ENCODE assay signal across 18 cellular contexts in genomic region chr1:187067160-187067559, GRCh38.
DNase-seq lines count a peak whose midpoint lies in the region; ATAC-seq and TF ChIP-seq lines count a peak whose summit lies in the region.
"Had no signal": no experiment of that assay in that cellular context is flagged by ENCODE, and none has a peak within 500 bp of the region (broad histone marks: within the 10 kb centered on the region; RNA-seq: fewer than 3 reads in every experiment).

No MANE protein-coding gene starts in this region.

- H3K4me3 Mint-ChIP-seq in MCF 10A (ENCODE audit: unreplicated experiment) = no peak overlapping the region
- H3K4me3 Mint-ChIP-seq: activated naive CD8-positive, alpha-beta T cell treated with anti-CD3 and anti-CD28 coated beads for 36 hours; IgD-negative memory B cell; immature natural killer cell had no signal

- H3K27me3 Mint-ChIP-seq in MCF 10A (ENCODE audit: insufficient read depth, unreplicated experiment) = no peaks in the 10 kb centered on the region
- H3K27me3 Mint-ChIP-seq: IgD-negative memory B cell had no signal

- H3K27ac Mint-ChIP-seq in MCF 10A (ENCODE audit: low read depth, unreplicated experiment) = no peak overlapping the region
- H3K27ac Mint-ChIP-seq: activated naive CD8-positive, alpha-beta T cell treated with anti-CD3 and anti-CD28 coated beads for 36 hours; IgD-negative memory B cell; immature natural killer cell had no signal

- DNase-seq in MCF 10A (ENCODE audit: unreplicated experiment) (peak; percentile 14), breast epithelium (ENCODE audit: low spot score in 2 of 2) (no peak), NCI-H146 (lab: John Stamatoyannopoulos, UW) (peak; percentile 94), NCI-H446 (lab: John Stamatoyannopoulos, UW) (peak; percentile 95 to 97), thyroid gland (peak; percentile 39 to 40), SKM-1 treated with dmso at 0.1 percent for 144 hours (lab: John Stamatoyannopoulos, UW; ENCODE audit: unreplicated experiment) (no peak), cerebellar nuclear complex (lab: John Stamatoyannopoulos, UW) (no peak)
- DNase-seq: activated CD8-positive, alpha-beta memory T cell treated with anti-CD3 and anti-CD28 coated beads for 24 hours; activated naive CD8-positive, alpha-beta T cell treated with anti-CD3 and anti-CD28 coated beads for 36 hours; body of pancreas; DMS79 treated with DMSO at 0.1 percent for 48 hours; immature natural killer cell; NCI-H524 treated with DMSO at 0.1 percent for 48 hours; PC-9; stimulated activated CD4-positive, alpha-beta T cell treated with anti-CD3 and anti-CD28 coated beads, Interleukin-4, amount 100 ng/mL, for 4 hours had no signal

- H3K4me3 ChIP-seq in breast epithelium (no peak overlapping the region), thyroid gland (replicated peaks in 1 of 3) (no peak overlapping the region)
- H3K4me3 ChIP-seq: body of pancreas, PC-9 had no signal

- H3K36me3 ChIP-seq in breast epithelium = no peaks in the 10 kb centered on the region
- H3K36me3 ChIP-seq in thyroid gland = no peaks in the 10 kb centered on the region

- BruUV-seq in MCF 10A (replicated peaks; lab: Mats Ljungman, UMichigan) = no TSS peak

- no peaks in the 10 kb centered on the region for H3K36me3 Mint-ChIP-seq in MCF 10A (ENCODE audit: insufficient read depth, unreplicated experiment)
- H3K36me3 Mint-ChIP-seq: activated naive CD8-positive, alpha-beta T cell treated with anti-CD3 and anti-CD28 coated beads for 36 hours; IgD-negative memory B cell; immature natural killer cell had no signal

- TF ChIP-seq CTCF in MCF 10A (IDR thresholded peaks at IDR 0.05; ENCODE audit: unreplicated experiment) (no peak), breast epithelium (IDR thresholded peaks at IDR 0.05) (no peak), thyroid gland (IDR thresholded peaks at IDR 0.05) (no peak)

- POLR2A ChIA-PET in MCF 10A (lab: Yijun Ruan, JAX) = interaction anchor here (0.6 kb wide), 1 partner anchor 18 kb away, joined by 3 read pairs; no protein-coding TSS in a partner anchor

- CTCF ChIA-PET in MCF 10A (lab: Yijun Ruan, JAX) = interaction anchor here (0.5 to 2.5 kb wide), 5 partner anchors 13 to 583 kb away, joined by 3 to 20 read pairs (median 4); no protein-coding TSS in a partner anchor

- H3K27ac ChIP-seq in breast epithelium (no peak overlapping the region), thyroid gland (no peak overlapping the region)
- H3K27ac ChIP-seq: body of pancreas, PC-9 had no signal

- H3K4me1 ChIP-seq in breast epithelium = no peaks in the 10 kb centered on the region
- H3K4me1 ChIP-seq in thyroid gland = no peaks in the 10 kb centered on the region
- H3K4me1 ChIP-seq: body of pancreas had no signal

- WGBS in thyroid gland, 2 donors = 80 to 89% methylated on average over 1 of the region's 1 CpG

- intact Hi-C loops in MCF 10A (cut with micrococcal nuclease) = no loop called here
- intact Hi-C loops in breast epithelium (cut with DNase I; ENCODE audit: low total_unique reads) = no loop called here
- intact Hi-C loops in thyroid gland (cut with DNase I) = no loop called here

- ATAC-seq in GM21825 (IDR thresholded peaks at IDR 0.05; ENCODE audit: unreplicated experiment) = no peak
- ATAC-seq: activated CD4-positive, CD25-positive, alpha-beta regulatory T cell treated with anti-CD3 and anti-CD28 coated beads, Interleukin-2, amount 50 U/mL, for 24 hours; body of pancreas had no signal

- H3K27me3 ChIP-seq in breast epithelium (no peaks in the 10 kb centered on the region), thyroid gland (no peaks in the 10 kb centered on the region)
- H3K27me3 ChIP-seq: body of pancreas had no signal

- peaks cover 7% of the 10 kb centered on the region for H3K9me3 Mint-ChIP-seq in MCF 10A (ENCODE audit: unreplicated experiment)
- H3K9me3 Mint-ChIP-seq: activated naive CD8-positive, alpha-beta T cell treated with anti-CD3 and anti-CD28 coated beads for 36 hours had no signal

- no peaks in the 10 kb centered on the region for H3K4me1 Mint-ChIP-seq in MCF 10A (ENCODE audit: insufficient read depth, unreplicated experiment)
- H3K4me1 Mint-ChIP-seq: activated naive CD8-positive, alpha-beta T cell treated with anti-CD3 and anti-CD28 coated beads for 36 hours; IgD-negative memory B cell; immature natural killer cell had no signal

- TF ChIP-seq POLR2A in breast epithelium (IDR thresholded peaks at IDR 0.05) (no peak), thyroid gland (IDR thresholded peaks at IDR 0.05) (no peak)

- no peaks in the 10 kb centered on the region for H3K9me3 ChIP-seq in breast epithelium
- no peaks in the 10 kb centered on the region for H3K9me3 ChIP-seq in thyroid gland
- H3K9me3 ChIP-seq: body of pancreas had no signal

Comparison
In these comparisons a context has a peak if more than half of its experiments do, and no peak if none do; other contexts are left out.
1. DNase-seq: peak in MCF 10A (single experiment), NCI-H146 (single experiment), NCI-H446 (2 of 2) and thyroid gland (2 of 2); none in breast epithelium (0 of 2), SKM-1 treated with dmso at 0.1 percent for 144 hours (single experiment) and cerebellar nuclear complex (0 of 2).